15 cellular contexts compared by ENCODE assay signal in the genomic region with DNA sequence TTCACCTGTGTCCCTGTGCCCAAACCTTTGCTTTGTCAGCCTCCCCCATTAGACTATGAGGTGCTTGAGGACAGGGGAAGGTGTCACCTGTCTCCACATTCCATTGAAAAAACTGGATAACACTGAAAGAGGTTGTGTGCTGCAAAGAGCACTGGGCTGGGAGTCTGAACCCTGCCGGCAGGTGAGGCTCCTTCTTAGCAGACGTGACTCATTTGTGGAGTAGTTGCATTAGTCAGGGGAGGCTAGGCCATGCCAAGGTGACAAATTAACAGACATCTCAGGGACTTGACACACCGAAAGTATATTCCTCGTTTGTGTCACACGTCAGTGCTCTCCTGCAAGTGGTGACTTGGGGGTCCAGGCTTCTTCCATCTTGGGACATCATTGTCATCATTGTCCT.
DNase-seq lines count a peak whose midpoint lies in the region; ATAC-seq and TF ChIP-seq lines count a peak whose summit lies in the region.
"Had no signal": no experiment of that assay in that cellular context is flagged by ENCODE, and none has a peak within 500 bp of the region (broad histone marks: within the 10 kb centered on the region; RNA-seq: fewer than 3 reads in every experiment).

No MANE protein-coding gene starts in this region.

- no peak for TF ChIP-seq CTCF in OCI-LY3 (IDR thresholded peaks at IDR 0.05; ENCODE audit: low read depth, low read length)

- H4K20me1 ChIP-seq in OCI-LY3 (ENCODE audit: insufficient read depth, low read length), result no peaks in the 10 kb centered on the region

- no peak for DNase-seq in activated CD4-positive, CD25-positive, alpha-beta regulatory T cell (lab: John Stamatoyannopoulos, UW)
- DNase-seq in stimulated activated naive CD4-positive, alpha-beta T cell treated with Interleukin-2 at 50 U/mL for 16 hours (lab: John Stamatoyannopoulos, UW), result no peak
- DNase-seq in NCI-H510A treated with DMSO at 0.1 percent for 48 hours (lab: John Stamatoyannopoulos, UW) (no peak), SIG-M5 (lab: John Stamatoyannopoulos, UW) (no peak)
- DNase-seq: IMR-90; naive thymus-derived CD8-positive, alpha-beta T cell; NCI-H1417; SJCRH30 had no signal

- H3K9ac ChIP-seq in OCI-LY3 (ENCODE audit: low read length), result peak overlapping the region; percentile 17; the same call in 1 of the 2 replicates

- H3K79me2 ChIP-seq in OCI-LY3 (ENCODE audit: low read length), result no peaks in the 10 kb centered on the region

- H3K9me3 ChIP-seq in OCI-LY3 (ENCODE audit: insufficient read depth, low read length), result 0 out of 2 replicates have a peak, but pooled peaks cover 4% of the 10 kb centered on the region
- H3K9me3 ChIP-seq: SJCRH30 had no signal

- H3K27ac ChIP-seq in OCI-LY3 (ENCODE audit: low read length), result peak overlapping the region; percentile 69
- H3K27ac ChIP-seq: 22Rv1, cardiac muscle cell, SJCRH30 had no signal

- no peaks in the 10 kb centered on the region for H3K27me3 ChIP-seq in OCI-LY3 (ENCODE audit: low read depth, low read length)
- H3K27me3 ChIP-seq: cardiac muscle cell, SJCRH30 had no signal

- H3K4me3 ChIP-seq in OCI-LY3 (ENCODE audit: low read length), result peak overlapping the region; percentile 43
- H3K4me3 ChIP-seq: cardiac muscle cell, SJCRH30 had no signal

- H3K4me2 ChIP-seq in OCI-LY3 (ENCODE audit: low read length), result peak overlapping the region; percentile 74

- ATAC-seq in activated CD4-positive, CD25-positive, alpha-beta regulatory T cell treated with anti-CD3 and anti-CD28 coated beads, Interleukin-2, amount 50 U/mL, for 24 hours, result peak; percentile 85 to 90
- peak; percentile 69 for ATAC-seq in GM18870 (IDR thresholded peaks at IDR 0.05; ENCODE audit: unreplicated experiment)
- peak; percentile 69 for ATAC-seq in HG02798 (IDR thresholded peaks at IDR 0.05; ENCODE audit: poor library complexity, unreplicated experiment)
- ATAC-seq: left lobe of liver; naive thymus-derived CD8-positive, alpha-beta T cell had no signal

- no peak overlapping the region for H2AFZ ChIP-seq in OCI-LY3 (ENCODE audit: low read depth, low read length)

- H3K4me1 ChIP-seq in OCI-LY3 (ENCODE audit: low read length), result peaks cover 40% of the 10 kb centered on the region
- H3K4me1 ChIP-seq: SJCRH30 had no signal

- peaks cover 20% of the 10 kb centered on the region for H3K36me3 ChIP-seq in OCI-LY3 (replicated peaks; ENCODE audit: low read depth, low read length)
- H3K36me3 ChIP-seq: cardiac muscle cell, SJCRH30 had no signal
